Comparison of ENCODE assay signal across 2 cellular contexts in the genomic region with DNA sequence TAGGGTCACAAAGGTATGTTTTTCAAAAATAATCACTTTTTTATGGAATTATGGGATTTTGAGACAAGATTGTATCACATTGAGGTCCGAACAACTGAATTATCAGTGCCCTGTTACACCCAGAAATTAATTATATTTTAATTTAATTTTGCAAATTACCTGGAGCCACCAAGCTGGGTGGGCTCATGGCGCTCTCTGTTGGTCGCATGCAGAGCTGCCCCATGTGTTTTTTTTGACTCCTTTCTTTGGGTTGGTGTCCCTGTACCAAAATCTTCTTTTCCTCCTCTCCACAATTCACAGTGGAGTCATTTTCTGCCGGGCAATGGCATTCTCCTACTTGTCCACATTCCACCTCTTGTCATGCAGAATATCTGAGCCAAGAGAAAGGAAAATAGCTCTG.
TF ChIP-seq lines count a peak whose summit lies in the region.

No MANE protein-coding gene starts in this region.

TF ChIP-seq in IMR-90, 13 proteins besides CTCF, POLR2A, EP300 and RAD21:
- TF ChIP-seq SMC3 (IDR thresholded peaks at IDR 0.05; ENCODE audit: low read depth, low read length) = peak; percentile 34; the same call in 1 of the 2 replicates
- TF ChIP-seq MAFK (IDR thresholded peaks at IDR 0.05; ENCODE audit: low read depth, low read length) = no peak
- no peak for TF ChIP-seq MAZ (IDR thresholded peaks at IDR 0.05; ENCODE audit: borderline replicate concordance, low read depth, low read length)

TF ChIP-seq in HepG2, 621 proteins besides CTCF, POLR2A, EP300 and RAD21:
- TF ChIP-seq, protein P1, sequence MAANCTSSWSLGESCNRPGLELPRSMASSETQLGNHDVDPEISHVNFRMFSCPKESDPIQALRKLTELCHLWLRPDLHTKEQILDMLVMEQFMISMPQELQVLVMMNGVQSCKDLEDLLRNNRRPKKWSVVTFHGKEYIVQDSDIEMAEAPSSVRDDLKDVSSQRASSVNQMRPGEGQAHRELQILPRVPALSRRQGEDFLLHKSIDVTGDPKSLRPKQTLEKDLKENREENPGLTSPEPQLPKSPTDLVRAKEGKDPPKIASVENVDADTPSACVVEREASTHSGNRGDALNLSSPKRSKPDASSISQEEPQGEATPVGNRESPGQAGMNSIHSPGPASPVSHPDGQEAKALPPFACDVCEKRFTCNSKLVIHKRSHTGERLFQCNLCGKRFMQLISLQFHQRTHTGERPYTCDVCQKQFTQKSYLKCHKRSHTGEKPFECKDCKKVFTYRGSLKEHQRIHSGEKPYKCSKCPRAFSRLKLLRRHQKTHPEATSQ (CRISPR knock-in tag; IDR thresholded peaks at IDR 0.05; ENCODE audit: borderline replicate concordance) = no peak
- TF ChIP-seq SMC3 (IDR thresholded peaks at IDR 0.05; ENCODE audit: low read length) (peak; percentile 40; the same call in 1 of the 2 replicates), STAG1 (CRISPR knock-in tag; IDR thresholded peaks at IDR 0.05) (peak; percentile 70)
